Comparison of ENCODE assay signal across 8 cellular contexts in the genomic region with DNA sequence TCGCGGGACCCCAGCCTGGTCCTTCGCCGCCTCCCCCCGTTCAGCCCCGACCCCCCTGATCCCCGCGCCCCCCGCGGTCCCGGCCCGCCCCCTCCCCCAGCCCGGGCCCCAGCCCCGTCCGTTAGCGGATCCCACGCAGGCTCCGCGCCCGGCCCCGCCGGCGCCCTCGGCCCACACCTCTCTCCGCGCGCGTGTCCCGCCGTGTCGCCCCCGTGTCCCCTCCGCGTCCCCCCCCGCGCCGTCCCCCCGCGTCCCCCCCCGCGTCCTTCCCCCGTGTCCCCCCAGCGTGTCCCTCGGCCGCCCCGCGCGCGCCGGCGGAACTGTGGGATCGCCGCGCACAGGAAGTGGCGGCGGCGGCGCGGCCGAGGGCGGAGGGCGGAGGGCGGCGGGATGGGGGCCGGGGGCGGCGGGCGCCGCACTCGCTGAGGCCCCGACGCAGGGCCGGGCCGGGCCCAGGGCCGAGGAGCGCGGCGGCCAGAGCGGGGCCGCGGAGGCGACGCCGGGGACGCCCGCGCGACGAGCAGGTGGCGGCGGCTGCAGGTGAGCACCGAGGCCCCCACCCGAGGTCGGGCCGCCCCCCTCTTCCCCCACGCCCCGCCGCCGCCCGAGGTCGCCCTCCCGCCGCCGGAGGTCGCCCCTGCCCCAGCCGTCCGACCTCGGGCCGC. TPM values are rescaled to one million over a fixed set of nuclear protein-coding genes. Genes with fewer than 3 reads are reported as not detected.
DNase-seq lines count a peak whose midpoint lies in the region; FAIRE-seq lines count a peak whose summit lies in the region.

A gene with protein sequence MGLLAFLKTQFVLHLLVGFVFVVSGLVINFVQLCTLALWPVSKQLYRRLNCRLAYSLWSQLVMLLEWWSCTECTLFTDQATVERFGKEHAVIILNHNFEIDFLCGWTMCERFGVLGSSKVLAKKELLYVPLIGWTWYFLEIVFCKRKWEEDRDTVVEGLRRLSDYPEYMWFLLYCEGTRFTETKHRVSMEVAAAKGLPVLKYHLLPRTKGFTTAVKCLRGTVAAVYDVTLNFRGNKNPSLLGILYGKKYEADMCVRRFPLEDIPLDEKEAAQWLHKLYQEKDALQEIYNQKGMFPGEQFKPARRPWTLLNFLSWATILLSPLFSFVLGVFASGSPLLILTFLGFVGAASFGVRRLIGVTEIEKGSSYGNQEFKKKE (plus strand): TSS at position 418 of the 665 bp plus-strand sequence. CDS start 94,459 bp downstream, outside the sequence.

- no peak for FAIRE-seq in RCC 7860 (lab: Jason Lieb, UNC)

- DNase-seq in NCI-H2227 (lab: John Stamatoyannopoulos, UW; ENCODE audit: unreplicated experiment) (peak; percentile 39), NCI-H2227 treated with DMSO at 0.1 percent for 48 hours (lab: John Stamatoyannopoulos, UW) (no peak), NCI-H69 (lab: John Stamatoyannopoulos, UW) (peak; percentile 84), cardiac septum (ENCODE audit: low spot score) (peak; percentile 71), posterior vena cava (ENCODE audit: low spot score) (peak; percentile 79), RCC 7860 (ENCODE audit: low spot score) (no peak), amniotic stem cell (lab: John Stamatoyannopoulos, UW) (no peak)
- DNase-seq in activated naive CD4-positive, alpha-beta T cell treated with anti-CD3 and anti-CD28 coated beads, Interleukin-2, amount 50 U/mL, for 16 hours = peak; percentile 52

- intact Hi-C loops in cardiac septum (cut with DNase I) = loop anchor here (5.0 kb wide), 3 partner anchors 37 to 72 kb away; no protein-coding TSS in a partner anchor
- intact Hi-C loops in posterior vena cava (cut with DNase I) = loop anchor here in 1 of 2 donors (10.0 kb wide), 1 partner anchor 70 kb away; no protein-coding TSS in a partner anchor

RNA-seq across cellular contexts. Expression of the gene that starts here (rescaled TPM):
- total RNA-seq in cardiac septum = 51.5 TPM
- 10 to 100 TPM; 35.3 to 43.2 TPM for total RNA-seq in posterior vena cava

Comparison
In these comparisons a context has a peak if more than half of its experiments do, and no peak if none do; other contexts are left out.
1. DNase-seq: peak in NCI-H2227 (single experiment), NCI-H69 (single experiment), activated naive CD4-positive, alpha-beta T cell treated with anti-CD3 and anti-CD28 coated beads, Interleukin-2, amount 50 U/mL, for 16 hours (single experiment), cardiac septum (single experiment) and posterior vena cava (single experiment); none in NCI-H2227 treated with DMSO at 0.1 percent for 48 hours (single experiment), RCC 7860 (single experiment) and amniotic stem cell (single experiment).